ENCODE assay signal across 22 cellular contexts in the genomic region with DNA sequence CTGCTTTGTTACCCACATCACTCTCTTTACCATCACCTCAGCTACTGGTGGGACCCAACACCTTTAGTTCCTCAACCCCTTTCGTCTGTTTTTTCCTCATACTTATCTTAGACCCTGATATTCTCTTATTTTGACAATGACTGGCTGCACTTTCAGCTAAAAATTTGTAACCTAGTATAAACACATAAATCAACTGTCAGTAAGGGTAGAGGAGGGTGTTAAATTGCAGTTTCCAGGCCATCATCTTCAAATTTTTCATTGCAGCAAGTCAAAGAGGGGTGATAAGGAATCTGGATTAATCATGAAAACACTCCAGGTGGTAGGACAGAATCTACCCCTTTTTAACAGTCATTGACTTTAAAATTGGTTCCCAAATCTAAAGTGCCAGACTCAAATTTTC. TPM values are rescaled to one million over a fixed set of nuclear protein-coding genes. Genes with fewer than 3 reads are reported as not detected.
DNase-seq lines count a peak whose midpoint lies in the region; ATAC-seq and TF ChIP-seq lines count a peak whose summit lies in the region.
"Had no signal": no experiment of that assay in that cellular context is flagged by ENCODE, and none has a peak within 500 bp of the region (broad histone marks: within the 10 kb centered on the region; RNA-seq: fewer than 3 reads in every experiment).

No MANE protein-coding gene starts in this region.

- POLR2A ChIA-PET in HEK293T (lab: Yijun Ruan, JAX) = interaction anchor here (0.7 kb wide), 1 partner anchor 28 kb away, joined by 3 read pairs; a partner anchor contains a TSS

- no peaks in the 10 kb centered on the region for H3K4me1 Mint-ChIP-seq in endodermal cell
- H3K4me1 Mint-ChIP-seq in stimulated activated effector memory CD8-positive, alpha-beta T cell treated with anti-CD3 and anti-CD28 coated beads, Interleukin-12 subunit alpha, Interleukin-12 subunit beta, amount 100 ng/mL, for 72 hours = no peaks in the 10 kb centered on the region
- H3K4me1 Mint-ChIP-seq: CD4-positive, alpha-beta memory T cell; CD4-positive, CD25-positive, alpha-beta regulatory T cell; CD8-positive, alpha-beta memory T cell had no signal

- ATAC-seq in stimulated activated effector memory CD8-positive, alpha-beta T cell treated with anti-CD3 and anti-CD28 coated beads, Interleukin-12 subunit alpha, Interleukin-12 subunit beta, amount 100 ng/mL, for 72 hours = no peak
- ATAC-seq: GM12878 had no signal

- no peak overlapping the region for H3K9ac ChIP-seq in endodermal cell (ENCODE audit: extremely low read depth, low read length, poor library complexity, severe bottlenecking)
- H3K9ac ChIP-seq: BLaER1 had no signal

- no peaks in the 10 kb centered on the region for H3K27me3 Mint-ChIP-seq in endodermal cell (ENCODE audit: insufficient read depth)
- H3K27me3 Mint-ChIP-seq: CD4-positive, alpha-beta memory T cell; CD4-positive, CD25-positive, alpha-beta regulatory T cell; CD8-positive, alpha-beta memory T cell had no signal

- H3K9me3 ChIP-seq in endodermal cell (ENCODE audit: control insufficient read depth, low read length) = peaks cover 26% of the 10 kb centered on the region
- H3K9me3 ChIP-seq: BE2C, BLaER1 had no signal

- WGBS in endodermal cell (ENCODE audit: insufficient coverage in 1 of 2, insufficient read length in 1 of 2), 2 experiments = 97 to 100% methylated on average over 1 of the region's 1 CpG

- no peak overlapping the region for H3K4me3 Mint-ChIP-seq in endodermal cell
- H3K4me3 Mint-ChIP-seq in stimulated activated effector memory CD8-positive, alpha-beta T cell treated with anti-CD3 and anti-CD28 coated beads, Interleukin-12 subunit alpha, Interleukin-12 subunit beta, amount 100 ng/mL, for 72 hours = no peak overlapping the region
- H3K4me3 Mint-ChIP-seq: CD14-positive monocyte; CD4-positive, alpha-beta memory T cell; CD4-positive, CD25-positive, alpha-beta regulatory T cell; CD8-positive, alpha-beta memory T cell had no signal

- peaks cover 7% of the 10 kb centered on the region for H3K36me3 Mint-ChIP-seq in endodermal cell (ENCODE audit: low read depth)
- H3K36me3 Mint-ChIP-seq in stimulated activated effector memory CD8-positive, alpha-beta T cell treated with anti-CD3 and anti-CD28 coated beads, Interleukin-12 subunit alpha, Interleukin-12 subunit beta, amount 100 ng/mL, for 72 hours = no peaks in the 10 kb centered on the region
- H3K36me3 Mint-ChIP-seq: CD14-positive monocyte; CD4-positive, alpha-beta memory T cell; CD4-positive, CD25-positive, alpha-beta regulatory T cell had no signal

- no peaks in the 10 kb centered on the region for H3K36me3 ChIP-seq in endodermal cell (ENCODE audit: control insufficient read depth, insufficient read depth, low read length)
- H3K36me3 ChIP-seq: BE2C, BLaER1 had no signal

- no peak overlapping the region for H3K27ac Mint-ChIP-seq in endodermal cell
- no peak overlapping the region for H3K27ac Mint-ChIP-seq in stimulated activated effector memory CD8-positive, alpha-beta T cell treated with anti-CD3 and anti-CD28 coated beads, Interleukin-12 subunit alpha, Interleukin-12 subunit beta, amount 100 ng/mL, for 72 hours
- H3K27ac Mint-ChIP-seq: CD14-positive monocyte; CD4-positive, alpha-beta memory T cell; CD8-positive, alpha-beta memory T cell had no signal

- peaks cover 21% of the 10 kb centered on the region for H3K9me3 Mint-ChIP-seq in endodermal cell
- peaks cover 25% of the 10 kb centered on the region for H3K9me3 Mint-ChIP-seq in stimulated activated effector memory CD8-positive, alpha-beta T cell treated with anti-CD3 and anti-CD28 coated beads, Interleukin-12 subunit alpha, Interleukin-12 subunit beta, amount 100 ng/mL, for 72 hours

- no peak for TF ChIP-seq CTCF in endodermal cell (conservative IDR thresholded peaks at IDR 0.05)

- H3K4me3 ChIP-seq in endodermal cell (ENCODE audit: low read length) = peak overlapping the region; percentile 46
- H3K4me3 ChIP-seq: BLaER1, GM12878 had no signal

- CTCF ChIA-PET in HEK293T (lab: Yijun Ruan, JAX) = no interaction called here

- no peaks in the 10 kb centered on the region for H3K4me1 ChIP-seq in endodermal cell (ENCODE audit: control insufficient read depth, insufficient read depth, low read length)
- H3K4me1 ChIP-seq: BE2C, BLaER1 had no signal

- DNase-seq in HEK293T (ENCODE audit: extremely low spot score) (no peak), endodermal cell (no peak), NCI-H82 (lab: John Stamatoyannopoulos, UW) (no peak)
- DNase-seq in stimulated activated naive CD4-positive, alpha-beta T cell (lab: John Stamatoyannopoulos, UW) = no peak
- DNase-seq in stimulated activated effector memory CD8-positive, alpha-beta T cell treated with anti-CD3 and anti-CD28 coated beads, Interleukin-12 subunit alpha, Interleukin-12 subunit beta, amount 100 ng/mL, for 72 hours (ENCODE audit: low spot score in 2 of 2) = no peak
- DNase-seq: 8988T; ACHN; BE2C; C1 segment of cervical spinal cord; CD4-positive, alpha-beta memory T cell; CD4-positive, CD25-positive, alpha-beta regulatory T cell; CD8-positive, alpha-beta memory T cell; COR-L47; DMS 273 treated with DMSO at 0.1 percent for 48 hours; DMS153; DMS79; DND-41; EL; GDM1 had no signal

- H3K27me3 ChIP-seq in endodermal cell (ENCODE audit: control insufficient read depth, insufficient read depth, low read length, poor library complexity, severe bottlenecking) = no peaks in the 10 kb centered on the region
- H3K27me3 ChIP-seq: BE2C, BLaER1 had no signal

- no peak overlapping the region for H3K27ac ChIP-seq in endodermal cell (ENCODE audit: low read depth, low read length)
- H3K27ac ChIP-seq: BLaER1 had no signal

TF ChIP-seq in HEK293T, 16 proteins besides CTCF, POLR2A, EP300 and RAD21:
- TF ChIP-seq NFRKB (IDR thresholded peaks at IDR 0.05) (no peak), L3MBTL2 (conservative IDR thresholded peaks at IDR 0.05) (no peak), TARDBP (IDR thresholded peaks at IDR 0.05) (no peak), FOXK2 (IDR thresholded peaks at IDR 0.05) (no peak)
- TF ChIP-seq, protein P1, sequence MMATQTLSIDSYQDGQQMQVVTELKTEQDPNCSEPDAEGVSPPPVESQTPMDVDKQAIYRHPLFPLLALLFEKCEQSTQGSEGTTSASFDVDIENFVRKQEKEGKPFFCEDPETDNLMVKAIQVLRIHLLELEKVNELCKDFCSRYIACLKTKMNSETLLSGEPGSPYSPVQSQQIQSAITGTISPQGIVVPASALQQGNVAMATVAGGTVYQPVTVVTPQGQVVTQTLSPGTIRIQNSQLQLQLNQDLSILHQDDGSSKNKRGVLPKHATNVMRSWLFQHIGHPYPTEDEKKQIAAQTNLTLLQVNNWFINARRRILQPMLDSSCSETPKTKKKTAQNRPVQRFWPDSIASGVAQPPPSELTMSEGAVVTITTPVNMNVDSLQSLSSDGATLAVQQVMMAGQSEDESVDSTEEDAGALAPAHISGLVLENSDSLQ (IDR thresholded peaks at IDR 0.05) = peak; percentile 90

RNA-seq across cellular contexts. Expression of a gene that starts 27.9 kb away (rescaled TPM):
- total RNA-seq in endodermal cell = 10 to 100 TPM in 1 of 2 donors, 1 to 10 TPM in 1; 6.5 to 13.9 TPM
- 6.7 TPM for polyA plus RNA-seq in endodermal cell (2013, experiment 1 of 2)
- polyA plus RNA-seq in endodermal cell (2013, experiment 2 of 2) = 7.4 TPM
- total RNA-seq: CD4-positive, alpha-beta memory T cell; CD4-positive, CD25-positive, alpha-beta regulatory T cell; CD8-positive, alpha-beta memory T cell; GM12878 had no signal
- polyA plus RNA-seq: CD14-positive monocyte; CD4-positive, alpha-beta memory T cell; CD4-positive, CD25-positive, alpha-beta regulatory T cell; CD8-positive, alpha-beta memory T cell had no signal
